Comparison of ENCODE assay signal across 9 cellular contexts in genomic region chr3:53163459-53164387, GRCh38. TPM values are rescaled to one million over a fixed set of nuclear protein-coding genes. Genes with fewer than 3 reads are reported as not detected.
DNase-seq lines count a peak whose midpoint lies in the region; ATAC-seq and TF ChIP-seq lines count a peak whose summit lies in the region.
"Had no signal": no experiment of that assay in that cellular context is flagged by ENCODE, and none has a peak within 500 bp of the region (broad histone marks: within the 10 kb centered on the region; RNA-seq: fewer than 3 reads in every experiment).

No MANE protein-coding gene starts in this region.

- TF ChIP-seq CTCF in osteoblast (IDR thresholded peaks at IDR 0.05; ENCODE audit: extremely low read depth, low read depth, low read length): no peak

- H3K4me1 ChIP-seq in NT2/D1 (ENCODE audit: insufficient read depth, insufficient read length) (peaks cover 35% of the 10 kb centered on the region), osteoblast (ENCODE audit: insufficient read depth, low read length) (peaks cover 32% of the 10 kb centered on the region)

- H3K79me2 ChIP-seq in osteoblast (ENCODE audit: insufficient read depth, low read length): peaks cover 35% of the 10 kb centered on the region

- peak overlapping the region; percentile 47 for H3K9ac ChIP-seq in NT2/D1 (ENCODE audit: insufficient read length, low read depth)

- peaks cover 72% of the 10 kb centered on the region for H3K36me3 Mint-ChIP-seq in dendritic cell treated with granulocyte-macrophage colony-stimulating factor and Interleukin-4, amounts not matched to agents 40 ng/mL and 50 ng/mL, for 4 days (ENCODE audit: low read depth)

- no peak overlapping the region for H3K4me3 ChIP-seq in NT2/D1 (ENCODE audit: insufficient read length, low read depth)
- no peak overlapping the region for H3K4me3 ChIP-seq in osteoblast (ENCODE audit: insufficient read depth, low read length)

- no peak for ATAC-seq in HG02852 (IDR thresholded peaks at IDR 0.05; ENCODE audit: unreplicated experiment)

- H3K27me3 ChIP-seq in NT2/D1 (ENCODE audit: insufficient read depth, insufficient read length) (no peaks in the 10 kb centered on the region), osteoblast (ENCODE audit: insufficient read depth, low read length) (no peaks in the 10 kb centered on the region)
- H3K27me3 ChIP-seq: vagina had no signal

- intact Hi-C loops in dendritic cell treated with granulocyte-macrophage colony-stimulating factor and Interleukin-4, amounts not matched to agents 40 ng/mL and 50 ng/mL, for 4 days (cut with micrococcal nuclease): loop anchor here (5.0 kb wide), 1 partner anchor 34 kb away; no protein-coding TSS in a partner anchor

- peak overlapping the region; percentile 23 for H3K27ac ChIP-seq in osteoblast (ENCODE audit: low read depth, low read length)

- H3K36me3 ChIP-seq in NT2/D1 (ENCODE audit: insufficient read depth, insufficient read length, low read length) (peaks cover 16% of the 10 kb centered on the region), osteoblast (ENCODE audit: insufficient read depth, low read length) (no peaks in the 10 kb centered on the region)
- H3K36me3 ChIP-seq: vagina had no signal

- H3K4me1 Mint-ChIP-seq in dendritic cell treated with granulocyte-macrophage colony-stimulating factor and Interleukin-4, amounts not matched to agents 40 ng/mL and 50 ng/mL, for 4 days (ENCODE audit: low read depth): peaks cover 82% of the 10 kb centered on the region

- no peaks in the 10 kb centered on the region for H3K9me3 ChIP-seq in NT2/D1 (ENCODE audit: insufficient read depth, low read length)
- no peaks in the 10 kb centered on the region for H3K9me3 ChIP-seq in osteoblast (ENCODE audit: low read depth, low read length)
- H3K9me3 ChIP-seq: vagina had no signal

- H3K27me3 Mint-ChIP-seq in dendritic cell treated with granulocyte-macrophage colony-stimulating factor and Interleukin-4, amounts not matched to agents 40 ng/mL and 50 ng/mL, for 4 days: no peaks in the 10 kb centered on the region

- H3K4me2 ChIP-seq in osteoblast (ENCODE audit: insufficient read depth, low read length): no peak overlapping the region

- H2AFZ ChIP-seq in osteoblast (ENCODE audit: low read length): no peak overlapping the region

- peaks cover 5% of the 10 kb centered on the region for H4K20me1 ChIP-seq in osteoblast (ENCODE audit: insufficient read depth, low read length)

- H3K9me3 Mint-ChIP-seq in dendritic cell treated with granulocyte-macrophage colony-stimulating factor and Interleukin-4, amounts not matched to agents 40 ng/mL and 50 ng/mL, for 4 days: no peaks in the 10 kb centered on the region

- DNase-seq in EH (ENCODE audit: low read depth) (peak; percentile 10), NT2/D1 (ENCODE audit: low read depth, low spot score) (no peak), osteoblast (ENCODE audit: insufficient read length, low spot score, missing footprints) (peak; percentile 90), activated gamma-delta T cell treated with Interleukin-2 at 50 U/mL for 16 hours (no peak), T1000 (lab: John Stamatoyannopoulos, UW) (no peak), 8988T (no peak)

- H3K4me3 Mint-ChIP-seq in dendritic cell treated with granulocyte-macrophage colony-stimulating factor and Interleukin-4, amounts not matched to agents 40 ng/mL and 50 ng/mL, for 4 days: peak overlapping the region; percentile 80

- peak overlapping the region; percentile 98 for H3K27ac Mint-ChIP-seq in dendritic cell treated with granulocyte-macrophage colony-stimulating factor and Interleukin-4, amounts not matched to agents 40 ng/mL and 50 ng/mL, for 4 days

RNA-seq across cellular contexts. Expression of gene PRKCD, which starts 2.7 kb away (rescaled TPM):
- total RNA-seq in osteoblast: 1.8 and 2.2 TPM in 2 replicates

RNA-seq across cellular contexts. Expression of gene RFT1, which starts 33.5 kb away (rescaled TPM):
- total RNA-seq in osteoblast: 11.9 and 12.7 TPM in 2 replicates

Comparison
In these comparisons a context has a peak if more than half of its experiments do, and no peak if none do; other contexts are left out.
1. DNase-seq: peak in EH (single experiment) and osteoblast (single experiment); none in NT2/D1 (single experiment), activated gamma-delta T cell treated with Interleukin-2 at 50 U/mL for 16 hours (single experiment), T1000 (single experiment) and 8988T (single experiment).